In genomic region chr11:64803163-64803845, GRCh38 we compare ENCODE assay signal across 1 cellular context.
TF ChIP-seq lines count a peak whose summit lies in the region.

Gene MAP4K2 (minus strand): TSS chr11:64803214. CDS start chr11:64803149, 65 bp downstream.

TF ChIP-seq in HepG2, 621 proteins besides CTCF, POLR2A, EP300 and RAD21 (continued from another document and continues in another):
- TF ChIP-seq, protein P1, sequence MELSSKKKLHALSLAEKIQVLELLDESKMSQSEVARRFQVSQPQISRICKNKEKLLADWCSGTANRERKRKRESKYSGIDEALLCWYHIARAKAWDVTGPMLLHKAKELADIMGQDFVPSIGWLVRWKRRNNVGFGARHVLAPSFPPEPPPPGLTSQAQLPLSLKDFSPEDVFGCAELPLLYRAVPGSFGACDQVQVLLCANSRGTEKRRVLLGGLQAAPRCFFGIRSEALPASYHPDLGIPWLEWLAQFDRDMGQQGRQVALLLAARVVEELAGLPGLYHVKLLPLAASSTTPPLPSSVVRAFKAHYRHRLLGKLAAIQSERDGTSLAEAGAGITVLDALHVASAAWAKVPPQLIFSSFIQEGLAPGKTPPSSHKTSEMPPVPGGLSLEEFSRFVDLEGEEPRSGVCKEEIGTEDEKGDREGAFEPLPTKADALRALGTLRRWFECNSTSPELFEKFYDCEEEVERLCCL (CRISPR knock-in tag; IDR thresholded peaks at IDR 0.05; ENCODE audit: borderline replicate concordance) = 0 out of 2 replicates have a peak, but pooled peaks have one; percentile 30
- TF ChIP-seq JUND (CRISPR knock-in tag; IDR thresholded peaks at IDR 0.05) = no peak
- no peak for TF ChIP-seq U2AF2 (IDR thresholded peaks at IDR 0.05; ENCODE audit: low read depth, low read length)
- TF ChIP-seq ZNF530 (CRISPR knock-in tag; IDR thresholded peaks at IDR 0.05; ENCODE audit: low read depth) = no peak
- TF ChIP-seq FOXP4 (CRISPR knock-in tag; IDR thresholded peaks at IDR 0.05) = no peak
- TF ChIP-seq ELK4 (CRISPR knock-in tag; IDR thresholded peaks at IDR 0.05; ENCODE audit: borderline replicate concordance) = no peak
- TF ChIP-seq YEATS4 (CRISPR knock-in tag; IDR thresholded peaks at IDR 0.05; ENCODE audit: borderline replicate concordance) = peak; percentile 61; the same call in 1 of the 2 replicates
- TF ChIP-seq SP4 (CRISPR knock-in tag; IDR thresholded peaks at IDR 0.05) = peak; percentile 43; the same call in 1 of the 2 replicates
- TF ChIP-seq SYNCRIP (IDR thresholded peaks at IDR 0.05; ENCODE audit: insufficient read depth, low read depth, low read length) = no peak
- no peak for TF ChIP-seq NFKBIZ (CRISPR knock-in tag; IDR thresholded peaks at IDR 0.05)
- TF ChIP-seq KAT8 (CRISPR knock-in tag; IDR thresholded peaks at IDR 0.05) = no peak
- TF ChIP-seq HDAC1 (CRISPR knock-in tag; IDR thresholded peaks at IDR 0.05) = no peak
- no peak for TF ChIP-seq ZSCAN9 (CRISPR knock-in tag; IDR thresholded peaks at IDR 0.05; ENCODE audit: borderline replicate concordance)
- no peak for TF ChIP-seq GTF2F1 (IDR thresholded peaks at IDR 0.05; ENCODE audit: low read length)
- TF ChIP-seq PATZ1 (CRISPR knock-in tag; IDR thresholded peaks at IDR 0.05) = 0 out of 2 replicates have a peak, but pooled peaks have one; percentile 19
- TF ChIP-seq ISL2 (CRISPR knock-in tag; IDR thresholded peaks at IDR 0.05) = 0 out of 2 replicates have a peak, but pooled peaks have one; percentile 24
- TF ChIP-seq ZNF468 (CRISPR knock-in tag; IDR thresholded peaks at IDR 0.05) = no peak
- TF ChIP-seq PAWR (CRISPR knock-in tag; IDR thresholded peaks at IDR 0.05; ENCODE audit: borderline replicate concordance) = no peak
- no peak for TF ChIP-seq NCOA5 (CRISPR knock-in tag; IDR thresholded peaks at IDR 0.05)
- TF ChIP-seq, protein P2, sequence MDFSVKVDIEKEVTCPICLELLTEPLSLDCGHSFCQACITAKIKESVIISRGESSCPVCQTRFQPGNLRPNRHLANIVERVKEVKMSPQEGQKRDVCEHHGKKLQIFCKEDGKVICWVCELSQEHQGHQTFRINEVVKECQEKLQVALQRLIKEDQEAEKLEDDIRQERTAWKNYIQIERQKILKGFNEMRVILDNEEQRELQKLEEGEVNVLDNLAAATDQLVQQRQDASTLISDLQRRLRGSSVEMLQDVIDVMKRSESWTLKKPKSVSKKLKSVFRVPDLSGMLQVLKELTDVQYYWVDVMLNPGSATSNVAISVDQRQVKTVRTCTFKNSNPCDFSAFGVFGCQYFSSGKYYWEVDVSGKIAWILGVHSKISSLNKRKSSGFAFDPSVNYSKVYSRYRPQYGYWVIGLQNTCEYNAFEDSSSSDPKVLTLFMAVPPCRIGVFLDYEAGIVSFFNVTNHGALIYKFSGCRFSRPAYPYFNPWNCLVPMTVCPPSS (IDR thresholded peaks at IDR 0.05) = no peak
- TF ChIP-seq ZNF441 (CRISPR knock-in tag; IDR thresholded peaks at IDR 0.05; ENCODE audit: borderline replicate concordance) = no peak
- TF ChIP-seq CHD2 (IDR thresholded peaks at IDR 0.05; ENCODE audit: low read depth, low read length) = no peak
- no peak for TF ChIP-seq TEF (CRISPR knock-in tag; IDR thresholded peaks at IDR 0.05)
- peak; percentile 29 for TF ChIP-seq AGO2 (optimal IDR thresholded peaks at IDR 0.05; ENCODE audit: low read depth, low read length)
- no peak for TF ChIP-seq ZNF367 (CRISPR knock-in tag; IDR thresholded peaks at IDR 0.05; ENCODE audit: borderline replicate concordance)
- no peak for TF ChIP-seq ZNF354B (CRISPR knock-in tag; IDR thresholded peaks at IDR 0.05)
- TF ChIP-seq ZNF747 (CRISPR knock-in tag; IDR thresholded peaks at IDR 0.05; ENCODE audit: borderline replicate concordance) = no peak
- no peak for TF ChIP-seq ZNF83 (CRISPR knock-in tag; IDR thresholded peaks at IDR 0.05; ENCODE audit: borderline replicate concordance)
- TF ChIP-seq HOXA3 (CRISPR knock-in tag; IDR thresholded peaks at IDR 0.05) = peak; percentile 25; the same call in 1 of the 2 replicates
- TF ChIP-seq SALL2 (CRISPR knock-in tag; IDR thresholded peaks at IDR 0.05) = 0 out of 2 replicates have a peak, but pooled peaks have one; percentile 35
- no peak for TF ChIP-seq ZNF660 (CRISPR knock-in tag; IDR thresholded peaks at IDR 0.05; ENCODE audit: borderline replicate concordance, low read depth)
- TF ChIP-seq ZNF670 (CRISPR knock-in tag; IDR thresholded peaks at IDR 0.05; ENCODE audit: borderline replicate concordance) = peak; percentile 66; the same call in 1 of the 2 replicates
- peak; percentile 66; the same call in 1 of the 2 replicates for TF ChIP-seq ZBTB43 (CRISPR knock-in tag; conservative IDR thresholded peaks at IDR 0.05)
- TF ChIP-seq LCORL (IDR thresholded peaks at IDR 0.05) = no peak
- no peak for TF ChIP-seq LCORL (CRISPR knock-in tag; IDR thresholded peaks at IDR 0.05)
- no peak for TF ChIP-seq TRIM24 (CRISPR knock-in tag; IDR thresholded peaks at IDR 0.05)
- TF ChIP-seq ZNF777 (CRISPR knock-in tag; IDR thresholded peaks at IDR 0.05) = peak; percentile 45; the same call in 1 of the 2 replicates
- TF ChIP-seq, protein P3, sequence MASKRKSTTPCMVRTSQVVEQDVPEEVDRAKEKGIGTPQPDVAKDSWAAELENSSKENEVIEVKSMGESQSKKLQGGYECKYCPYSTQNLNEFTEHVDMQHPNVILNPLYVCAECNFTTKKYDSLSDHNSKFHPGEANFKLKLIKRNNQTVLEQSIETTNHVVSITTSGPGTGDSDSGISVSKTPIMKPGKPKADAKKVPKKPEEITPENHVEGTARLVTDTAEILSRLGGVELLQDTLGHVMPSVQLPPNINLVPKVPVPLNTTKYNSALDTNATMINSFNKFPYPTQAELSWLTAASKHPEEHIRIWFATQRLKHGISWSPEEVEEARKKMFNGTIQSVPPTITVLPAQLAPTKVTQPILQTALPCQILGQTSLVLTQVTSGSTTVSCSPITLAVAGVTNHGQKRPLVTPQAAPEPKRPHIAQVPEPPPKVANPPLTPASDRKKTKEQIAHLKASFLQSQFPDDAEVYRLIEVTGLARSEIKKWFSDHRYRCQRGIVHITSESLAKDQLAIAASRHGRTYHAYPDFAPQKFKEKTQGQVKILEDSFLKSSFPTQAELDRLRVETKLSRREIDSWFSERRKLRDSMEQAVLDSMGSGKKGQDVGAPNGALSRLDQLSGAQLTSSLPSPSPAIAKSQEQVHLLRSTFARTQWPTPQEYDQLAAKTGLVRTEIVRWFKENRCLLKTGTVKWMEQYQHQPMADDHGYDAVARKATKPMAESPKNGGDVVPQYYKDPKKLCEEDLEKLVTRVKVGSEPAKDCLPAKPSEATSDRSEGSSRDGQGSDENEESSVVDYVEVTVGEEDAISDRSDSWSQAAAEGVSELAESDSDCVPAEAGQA (IDR thresholded peaks at IDR 0.05; ENCODE audit: low read depth) = no peak
- TF ChIP-seq, protein P3 (CRISPR knock-in tag; IDR thresholded peaks at IDR 0.05; ENCODE audit: borderline replicate concordance) = no peak
- no peak for TF ChIP-seq POGZ (CRISPR knock-in tag; IDR thresholded peaks at IDR 0.05)
- TF ChIP-seq, protein P4, sequence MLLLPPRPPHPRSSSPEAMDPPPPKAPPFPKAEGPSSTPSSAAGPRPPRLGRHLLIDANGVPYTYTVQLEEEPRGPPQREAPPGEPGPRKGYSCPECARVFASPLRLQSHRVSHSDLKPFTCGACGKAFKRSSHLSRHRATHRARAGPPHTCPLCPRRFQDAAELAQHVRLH (CRISPR knock-in tag; IDR thresholded peaks at IDR 0.05; ENCODE audit: borderline replicate concordance, low read depth) = peak; percentile 44; the same call in 1 of the 2 replicates
- TF ChIP-seq KDM2A (CRISPR knock-in tag; IDR thresholded peaks at IDR 0.05; ENCODE audit: borderline replicate concordance, low read depth) = peak; percentile 86; the same call in 1 of the 2 replicates
- no peak for TF ChIP-seq ARNTL (CRISPR knock-in tag; IDR thresholded peaks at IDR 0.05)
- peak; percentile 52; the same call in 1 of the 2 replicates for TF ChIP-seq ZFY (CRISPR knock-in tag; IDR thresholded peaks at IDR 0.05)
- TF ChIP-seq, protein P5, sequence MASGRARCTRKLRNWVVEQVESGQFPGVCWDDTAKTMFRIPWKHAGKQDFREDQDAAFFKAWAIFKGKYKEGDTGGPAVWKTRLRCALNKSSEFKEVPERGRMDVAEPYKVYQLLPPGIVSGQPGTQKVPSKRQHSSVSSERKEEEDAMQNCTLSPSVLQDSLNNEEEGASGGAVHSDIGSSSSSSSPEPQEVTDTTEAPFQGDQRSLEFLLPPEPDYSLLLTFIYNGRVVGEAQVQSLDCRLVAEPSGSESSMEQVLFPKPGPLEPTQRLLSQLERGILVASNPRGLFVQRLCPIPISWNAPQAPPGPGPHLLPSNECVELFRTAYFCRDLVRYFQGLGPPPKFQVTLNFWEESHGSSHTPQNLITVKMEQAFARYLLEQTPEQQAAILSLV (CRISPR knock-in tag; IDR thresholded peaks at IDR 0.05; ENCODE audit: borderline replicate concordance) = no peak
- TF ChIP-seq SOX13 (IDR thresholded peaks at IDR 0.05) = no peak
- TF ChIP-seq SOX13 (CRISPR knock-in tag; conservative IDR thresholded peaks at IDR 0.05 in 1 of 2, IDR thresholded peaks at IDR 0.05 in 1 of 2) = 0 out of 4 replicates have a peak, but pooled peaks of 1 of the 2 experiments have one; percentile 5
- TF ChIP-seq FOXM1 (CRISPR knock-in tag; IDR thresholded peaks at IDR 0.05) = no peak
- no peak for TF ChIP-seq KDM6A (CRISPR knock-in tag; IDR thresholded peaks at IDR 0.05; ENCODE audit: low read depth)
- 0 out of 2 replicates have a peak, but pooled peaks have one; percentile 53 for TF ChIP-seq ZNF816 (CRISPR knock-in tag; IDR thresholded peaks at IDR 0.05; ENCODE audit: borderline replicate concordance)
- TF ChIP-seq ZNF703 (CRISPR knock-in tag; IDR thresholded peaks at IDR 0.05; ENCODE audit: borderline replicate concordance) = 0 out of 2 replicates have a peak, but pooled peaks have one; percentile 33
